1 cellular context compared by ENCODE assay signal in the genomic region with DNA sequence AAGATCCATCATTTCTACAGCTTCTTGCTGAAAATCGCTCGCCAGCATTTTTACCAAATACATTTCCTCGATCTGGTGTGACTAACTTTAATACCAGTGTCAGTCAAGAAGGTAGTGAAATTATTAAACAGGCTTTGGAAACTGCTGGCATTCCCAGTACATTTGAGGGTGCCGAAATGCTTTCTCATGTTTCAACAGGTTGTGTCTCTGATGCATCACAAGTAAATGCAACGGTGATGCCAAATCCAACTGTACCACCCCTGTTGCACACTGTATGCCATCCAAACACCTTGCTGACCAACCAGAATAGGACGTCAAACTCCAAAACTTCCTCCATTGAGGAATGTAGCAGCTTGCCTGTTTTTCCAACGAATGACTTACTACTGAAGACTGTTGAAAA.
TF ChIP-seq lines count a peak whose summit lies in the region.

No MANE protein-coding gene starts in this region.

TF ChIP-seq in HEK293, 187 proteins besides CTCF, POLR2A, EP300 and RAD21 (continued from another document):
- TF ChIP-seq, protein P1, sequence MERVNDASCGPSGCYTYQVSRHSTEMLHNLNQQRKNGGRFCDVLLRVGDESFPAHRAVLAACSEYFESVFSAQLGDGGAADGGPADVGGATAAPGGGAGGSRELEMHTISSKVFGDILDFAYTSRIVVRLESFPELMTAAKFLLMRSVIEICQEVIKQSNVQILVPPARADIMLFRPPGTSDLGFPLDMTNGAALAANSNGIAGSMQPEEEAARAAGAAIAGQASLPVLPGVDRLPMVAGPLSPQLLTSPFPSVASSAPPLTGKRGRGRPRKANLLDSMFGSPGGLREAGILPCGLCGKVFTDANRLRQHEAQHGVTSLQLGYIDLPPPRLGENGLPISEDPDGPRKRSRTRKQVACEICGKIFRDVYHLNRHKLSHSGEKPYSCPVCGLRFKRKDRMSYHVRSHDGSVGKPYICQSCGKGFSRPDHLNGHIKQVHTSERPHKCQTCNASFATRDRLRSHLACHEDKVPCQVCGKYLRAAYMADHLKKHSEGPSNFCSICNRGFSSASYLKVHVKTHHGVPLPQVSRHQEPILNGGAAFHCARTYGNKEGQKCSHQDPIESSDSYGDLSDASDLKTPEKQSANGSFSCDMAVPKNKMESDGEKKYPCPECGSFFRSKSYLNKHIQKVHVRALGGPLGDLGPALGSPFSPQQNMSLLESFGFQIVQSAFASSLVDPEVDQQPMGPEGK (tag by site-specific recombination; IDR thresholded peaks at IDR 0.05) = no peak
